25 cellular contexts compared by ENCODE assay signal in the genomic region with DNA sequence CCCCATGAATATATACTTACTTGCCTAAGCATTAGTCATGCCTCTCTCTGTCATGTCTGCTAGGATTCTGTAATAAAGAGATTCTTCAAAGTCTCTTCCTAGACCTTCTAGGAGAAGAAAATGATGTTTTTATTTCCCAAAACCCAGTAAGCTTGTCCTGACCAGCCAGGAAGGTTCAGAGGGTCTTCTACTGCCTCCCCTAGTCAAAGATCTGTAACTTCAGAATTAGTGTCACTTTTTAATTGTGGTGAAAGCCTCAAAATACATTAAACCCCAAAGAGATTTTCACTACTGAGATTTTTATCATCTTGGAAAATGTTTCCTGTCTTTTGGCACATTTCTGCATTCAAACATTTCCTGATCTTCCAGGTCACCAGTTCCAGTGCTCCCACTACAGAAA.
DNase-seq lines count a peak whose midpoint lies in the region; ATAC-seq and TF ChIP-seq lines count a peak whose summit lies in the region.
"Had no signal": no experiment of that assay in that cellular context is flagged by ENCODE, and none has a peak within 500 bp of the region (broad histone marks: within the 10 kb centered on the region; RNA-seq: fewer than 3 reads in every experiment).

No MANE protein-coding gene starts in this region.

- H3K4me1 Mint-ChIP-seq in stimulated activated naive B cell treated with anti-CD40 and anti-IgM and Interleukin-4, amounts not matched to agents 10 μg/mL and 1 μg/mL and 100 μg/mL, for 72 hours: no peaks in the 10 kb centered on the region
- H3K4me1 Mint-ChIP-seq in natural killer cell: no peaks in the 10 kb centered on the region
- H3K4me1 Mint-ChIP-seq: activated naive CD4-positive, alpha-beta T cell treated with anti-CD3 and anti-CD28 coated beads, Interleukin-2, amount 10 ng/mL, durations not matched to agents 7 days and 5 days; central memory CD8-positive, alpha-beta T cell; stimulated activated effector memory CD8-positive, alpha-beta T cell treated with anti-CD3 and anti-CD28 coated beads, Interleukin-12 subunit alpha, Interleukin-12 subunit beta, amount 100 ng/mL, for 72 hours had no signal

- no peak overlapping the region for H2AFZ ChIP-seq in OCI-LY3 (ENCODE audit: low read depth, low read length)
- H2AFZ ChIP-seq: neural progenitor cell had no signal

- H3K27ac ChIP-seq in OCI-LY3 (ENCODE audit: low read length): no peak overlapping the region
- H3K27ac ChIP-seq in brain microvascular endothelial cell: peak overlapping the region; percentile 70
- H3K27ac ChIP-seq: neural progenitor cell, uterus had no signal

- in situ Hi-C loops in brain microvascular endothelial cell (cut with HindIII; ENCODE audit: low pct_ligation_motif_present, low sequenced_read_pairs): no loop called here

- TF ChIP-seq CTCF in OCI-LY3 (IDR thresholded peaks at IDR 0.05; ENCODE audit: low read depth, low read length): 0 out of 2 replicates have a peak, but pooled peaks have one; percentile 5
- no peak for TF ChIP-seq CTCF in brain microvascular endothelial cell (IDR thresholded peaks at IDR 0.05; ENCODE audit: low read depth, low read length, missing control alignments)
- no peak for TF ChIP-seq CTCF in fibroblast of the aortic adventitia (IDR thresholded peaks at IDR 0.05; ENCODE audit: insufficient read depth, low read length)
- no peak for TF ChIP-seq CTCF in natural killer cell (IDR thresholded peaks at IDR 0.05)

- H3K36me3 ChIP-seq in OCI-LY3 (replicated peaks; ENCODE audit: low read depth, low read length): no peaks in the 10 kb centered on the region
- H3K36me3 ChIP-seq in brain microvascular endothelial cell (replicated peaks): no peaks in the 10 kb centered on the region
- H3K36me3 ChIP-seq: heart left ventricle, neural progenitor cell, uterus had no signal

- H3K9ac ChIP-seq in OCI-LY3 (ENCODE audit: low read length): no peak overlapping the region
- H3K9ac ChIP-seq: neural progenitor cell had no signal

- H3K27ac Mint-ChIP-seq in stimulated activated naive B cell treated with anti-CD40 and anti-IgM and Interleukin-4, amounts not matched to agents 10 μg/mL and 1 μg/mL and 100 μg/mL, for 72 hours: no peak overlapping the region
- no peak overlapping the region for H3K27ac Mint-ChIP-seq in natural killer cell
- H3K27ac Mint-ChIP-seq: activated naive CD4-positive, alpha-beta T cell treated with anti-CD3 and anti-CD28 coated beads, Interleukin-2, amount 10 ng/mL, durations not matched to agents 7 days and 5 days; neural progenitor cell; progenitor cell of endocrine pancreas; stimulated activated effector memory CD8-positive, alpha-beta T cell treated with anti-CD3 and anti-CD28 coated beads, Interleukin-12 subunit alpha, Interleukin-12 subunit beta, amount 100 ng/mL, for 72 hours had no signal

- H3K79me2 ChIP-seq in OCI-LY3 (ENCODE audit: low read length): no peaks in the 10 kb centered on the region

- H3K27me3 ChIP-seq in OCI-LY3 (ENCODE audit: low read depth, low read length): no peaks in the 10 kb centered on the region
- no peaks in the 10 kb centered on the region for H3K27me3 ChIP-seq in brain microvascular endothelial cell (replicated peaks)
- H3K27me3 ChIP-seq: heart left ventricle, neural progenitor cell, uterus had no signal

- H3K9me3 Mint-ChIP-seq in stimulated activated naive B cell treated with anti-CD40 and anti-IgM and Interleukin-4, amounts not matched to agents 10 μg/mL and 1 μg/mL and 100 μg/mL, for 72 hours: no peaks in the 10 kb centered on the region
- H3K9me3 Mint-ChIP-seq in natural killer cell: no peaks in the 10 kb centered on the region
- H3K9me3 Mint-ChIP-seq: activated naive CD4-positive, alpha-beta T cell treated with anti-CD3 and anti-CD28 coated beads, Interleukin-2, amount 10 ng/mL, durations not matched to agents 7 days and 5 days; central memory CD8-positive, alpha-beta T cell; neural progenitor cell; stimulated activated effector memory CD8-positive, alpha-beta T cell treated with anti-CD3 and anti-CD28 coated beads, Interleukin-12 subunit alpha, Interleukin-12 subunit beta, amount 100 ng/mL, for 72 hours had no signal

- intact Hi-C loops in natural killer cell (cut with micrococcal nuclease): no loop called here

- no peaks in the 10 kb centered on the region for H3K27me3 Mint-ChIP-seq in stimulated activated naive B cell treated with anti-CD40 and anti-IgM and Interleukin-4, amounts not matched to agents 10 μg/mL and 1 μg/mL and 100 μg/mL, for 72 hours
- H3K27me3 Mint-ChIP-seq in natural killer cell (ENCODE audit: low read depth in 2 of 2): no peaks in the 10 kb centered on the region
- H3K27me3 Mint-ChIP-seq: central memory CD8-positive, alpha-beta T cell; progenitor cell of endocrine pancreas had no signal

- DNase-seq in EH (ENCODE audit: low read depth): peak; percentile 41
- DNase-seq in brain microvascular endothelial cell: no peak
- DNase-seq in fibroblast of the aortic adventitia (ENCODE audit: low read depth): peak; percentile 32
- DNase-seq in DMS153 (lab: John Stamatoyannopoulos, UW): no peak
- no peak for DNase-seq in stimulated activated naive B cell treated with anti-CD40 and anti-IgM and Interleukin-4, amounts not matched to agents 10 μg/mL and 1 μg/mL and 100 μg/mL, for 72 hours
- no peak for DNase-seq in iPS-NIHi11 (ENCODE audit: low spot score)
- no peak for DNase-seq in natural killer cell
- DNase-seq: activated CD4-positive, alpha-beta T cell treated with anti-CD3 and anti-CD28 coated beads for 4 hours; activated naive CD4-positive, alpha-beta T cell treated with anti-CD3 and anti-CD28 coated beads, Interleukin-2, amount 10 ng/mL, durations not matched to agents 7 days and 5 days; activated T-cell treated with anti-CD3 and anti-CD28 coated beads, Interleukin-2, amount 50 U/mL, for 48 hours; C1 segment of cervical spinal cord; effector CD8-positive, alpha-beta T cell; heart left ventricle; KBM-7; mucosa of descending colon; NCI-H1694; Right ventricle myocardium superior; stimulated activated CD4-positive, alpha-beta T cell treated with anti-CD3 and anti-CD28 coated beads, Interleukin-1b, Interleukin-23, amount 100 ng/mL, for 48 hours; T-helper 1 cell; uterus had no signal

- H3K4me2 ChIP-seq in OCI-LY3 (ENCODE audit: low read length): no peak overlapping the region
- H3K4me2 ChIP-seq: neural progenitor cell had no signal

- no peaks in the 10 kb centered on the region for H3K9me3 ChIP-seq in OCI-LY3 (ENCODE audit: insufficient read depth, low read length)
- H3K9me3 ChIP-seq: heart left ventricle, mucosa of descending colon, uterus had no signal

- H3K36me3 Mint-ChIP-seq in stimulated activated naive B cell treated with anti-CD40 and anti-IgM and Interleukin-4, amounts not matched to agents 10 μg/mL and 1 μg/mL and 100 μg/mL, for 72 hours: no peaks in the 10 kb centered on the region
- no peaks in the 10 kb centered on the region for H3K36me3 Mint-ChIP-seq in natural killer cell
- H3K36me3 Mint-ChIP-seq: activated naive CD4-positive, alpha-beta T cell treated with anti-CD3 and anti-CD28 coated beads, Interleukin-2, amount 10 ng/mL, durations not matched to agents 7 days and 5 days; neural progenitor cell; stimulated activated effector memory CD8-positive, alpha-beta T cell treated with anti-CD3 and anti-CD28 coated beads, Interleukin-12 subunit alpha, Interleukin-12 subunit beta, amount 100 ng/mL, for 72 hours had no signal

- H3K4me3 ChIP-seq in OCI-LY3 (ENCODE audit: low read length): no peak overlapping the region
- H3K4me3 ChIP-seq in brain microvascular endothelial cell (ENCODE audit: low read depth, low read length): no peak overlapping the region
- H3K4me3 ChIP-seq in fibroblast of the aortic adventitia (ENCODE audit: low read depth, low read length): no peak overlapping the region
- H3K4me3 ChIP-seq: heart left ventricle, mucosa of descending colon, neural progenitor cell, uterus had no signal

- no peaks in the 10 kb centered on the region for H4K20me1 ChIP-seq in OCI-LY3 (ENCODE audit: insufficient read depth, low read length)

- ATAC-seq in stimulated activated naive B cell treated with anti-CD40 and anti-IgM and Interleukin-4, amounts not matched to agents 10 μg/mL and 1 μg/mL and 100 μg/mL, for 72 hours (replicated peaks): no peak
- ATAC-seq in natural killer cell: no peak
- ATAC-seq: mucosa of descending colon; stimulated activated effector memory CD8-positive, alpha-beta T cell treated with anti-CD3 and anti-CD28 coated beads, Interleukin-12 subunit alpha, Interleukin-12 subunit beta, amount 100 ng/mL, for 72 hours had no signal

- H3K4me3 Mint-ChIP-seq in stimulated activated naive B cell treated with anti-CD40 and anti-IgM and Interleukin-4, amounts not matched to agents 10 μg/mL and 1 μg/mL and 100 μg/mL, for 72 hours: no peak overlapping the region
- no peak overlapping the region for H3K4me3 Mint-ChIP-seq in natural killer cell
- H3K4me3 Mint-ChIP-seq: activated naive CD4-positive, alpha-beta T cell treated with anti-CD3 and anti-CD28 coated beads, Interleukin-2, amount 10 ng/mL, durations not matched to agents 7 days and 5 days; central memory CD8-positive, alpha-beta T cell; neural progenitor cell; stimulated activated effector memory CD8-positive, alpha-beta T cell treated with anti-CD3 and anti-CD28 coated beads, Interleukin-12 subunit alpha, Interleukin-12 subunit beta, amount 100 ng/mL, for 72 hours had no signal

- H3K4me1 ChIP-seq in OCI-LY3 (ENCODE audit: low read length): no peaks in the 10 kb centered on the region
- H3K4me1 ChIP-seq: neural progenitor cell, uterus had no signal

Comparison
In these comparisons a context has a peak if more than half of its experiments do, and no peak if none do; other contexts are left out.
1. DNase-seq: peak in EH (single experiment) and fibroblast of the aortic adventitia (single experiment); none in brain microvascular endothelial cell (single experiment), DMS153 (single experiment), stimulated activated naive B cell treated with anti-CD40 and anti-IgM and Interleukin-4, amounts not matched to agents 10 μg/mL and 1 μg/mL and 100 μg/mL, for 72 hours (single experiment), iPS-NIHi11 (single experiment) and natural killer cell (single experiment).